1 cellular context compared by ENCODE assay signal in the genomic region with DNA sequence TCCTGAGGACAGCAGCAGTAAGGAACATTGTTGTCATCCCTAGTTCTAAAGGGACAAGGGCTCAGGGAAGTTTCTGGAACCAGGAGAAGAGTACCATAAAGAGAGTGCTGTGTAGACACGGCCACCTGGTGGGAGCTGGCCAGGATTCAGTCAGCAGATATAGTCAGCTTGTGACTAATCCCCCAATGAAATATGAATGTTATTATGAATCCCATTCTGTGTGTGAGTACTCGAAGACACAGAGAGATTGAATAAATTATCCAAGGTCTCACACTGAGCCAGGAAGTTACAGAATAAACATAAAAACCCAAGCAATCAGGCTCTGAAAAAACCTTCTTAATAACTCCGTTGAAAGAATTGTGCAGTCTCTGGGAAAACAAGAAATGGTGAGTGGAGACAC.
TF ChIP-seq lines count a peak whose summit lies in the region.

No MANE protein-coding gene starts in this region.

TF ChIP-seq in H1, 55 proteins besides CTCF, POLR2A, EP300 and RAD21:
- no peak for TF ChIP-seq SRF (IDR thresholded peaks at IDR 0.05; ENCODE audit: low read depth, low read length)
- no peak for TF ChIP-seq EGR1 (IDR thresholded peaks at IDR 0.05; ENCODE audit: borderline replicate concordance, low read depth, low read length)
- TF ChIP-seq MAFK (IDR thresholded peaks at IDR 0.05; ENCODE audit: low read depth, low read length): no peak
- TF ChIP-seq TBP (IDR thresholded peaks at IDR 0.05; ENCODE audit: low read depth, low read length): no peak
- no peak for TF ChIP-seq GABPA (IDR thresholded peaks at IDR 0.05; ENCODE audit: borderline replicate concordance, insufficient read depth, low read length)
- TF ChIP-seq, protein P1, sequence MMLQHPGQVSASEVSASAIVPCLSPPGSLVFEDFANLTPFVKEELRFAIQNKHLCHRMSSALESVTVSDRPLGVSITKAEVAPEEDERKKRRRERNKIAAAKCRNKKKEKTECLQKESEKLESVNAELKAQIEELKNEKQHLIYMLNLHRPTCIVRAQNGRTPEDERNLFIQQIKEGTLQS (IDR thresholded peaks at IDR 0.05; ENCODE audit: insufficient read depth, low read depth, low read length): no peak
- no peak for TF ChIP-seq CBX8 (IDR thresholded peaks at IDR 0.05; ENCODE audit: borderline replicate concordance, low read depth, low read length)
- TF ChIP-seq KDM5A (IDR thresholded peaks at IDR 0.05; ENCODE audit: low read length): no peak
- no peak for TF ChIP-seq RBBP5 (IDR thresholded peaks at IDR 0.05; ENCODE audit: borderline replicate concordance, low read depth, low read length)
- TF ChIP-seq NANOG (IDR thresholded peaks at IDR 0.05; ENCODE audit: insufficient read depth, low read depth, low read length, poor library complexity, severe bottlenecking): no peak
- TF ChIP-seq SIN3A (conservative IDR thresholded peaks at IDR 0.05 in 1 of 2, IDR thresholded peaks at IDR 0.05 in 1 of 2; ENCODE audit: low read depth in 1 of 2, low read length in 2 of 2): no peak
- TF ChIP-seq CREB1 (IDR thresholded peaks at IDR 0.05): no peak
- TF ChIP-seq ASH2L (IDR thresholded peaks at IDR 0.05; ENCODE audit: low read length): no peak
- TF ChIP-seq POU5F1 (IDR thresholded peaks at IDR 0.05; ENCODE audit: low read depth, low read length): no peak
- TF ChIP-seq, protein P2, sequence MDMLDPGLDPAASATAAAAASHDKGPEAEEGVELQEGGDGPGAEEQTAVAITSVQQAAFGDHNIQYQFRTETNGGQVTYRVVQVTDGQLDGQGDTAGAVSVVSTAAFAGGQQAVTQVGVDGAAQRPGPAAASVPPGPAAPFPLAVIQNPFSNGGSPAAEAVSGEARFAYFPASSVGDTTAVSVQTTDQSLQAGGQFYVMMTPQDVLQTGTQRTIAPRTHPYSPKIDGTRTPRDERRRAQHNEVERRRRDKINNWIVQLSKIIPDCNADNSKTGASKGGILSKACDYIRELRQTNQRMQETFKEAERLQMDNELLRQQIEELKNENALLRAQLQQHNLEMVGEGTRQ (IDR thresholded peaks at IDR 0.05; ENCODE audit: low read length): no peak
- TF ChIP-seq YY1 (IDR thresholded peaks at IDR 0.05; ENCODE audit: low read depth, low read length): no peak
- TF ChIP-seq BRCA1 (IDR thresholded peaks at IDR 0.05; ENCODE audit: low read depth, low read length): no peak
- TF ChIP-seq, protein P3, sequence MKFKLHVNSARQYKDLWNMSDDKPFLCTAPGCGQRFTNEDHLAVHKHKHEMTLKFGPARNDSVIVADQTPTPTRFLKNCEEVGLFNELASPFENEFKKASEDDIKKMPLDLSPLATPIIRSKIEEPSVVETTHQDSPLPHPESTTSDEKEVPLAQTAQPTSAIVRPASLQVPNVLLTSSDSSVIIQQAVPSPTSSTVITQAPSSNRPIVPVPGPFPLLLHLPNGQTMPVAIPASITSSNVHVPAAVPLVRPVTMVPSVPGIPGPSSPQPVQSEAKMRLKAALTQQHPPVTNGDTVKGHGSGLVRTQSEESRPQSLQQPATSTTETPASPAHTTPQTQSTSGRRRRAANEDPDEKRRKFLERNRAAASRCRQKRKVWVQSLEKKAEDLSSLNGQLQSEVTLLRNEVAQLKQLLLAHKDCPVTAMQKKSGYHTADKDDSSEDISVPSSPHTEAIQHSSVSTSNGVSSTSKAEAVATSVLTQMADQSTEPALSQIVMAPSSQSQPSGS (IDR thresholded peaks at IDR 0.05; ENCODE audit: low read length): no peak
- TF ChIP-seq, protein P4, sequence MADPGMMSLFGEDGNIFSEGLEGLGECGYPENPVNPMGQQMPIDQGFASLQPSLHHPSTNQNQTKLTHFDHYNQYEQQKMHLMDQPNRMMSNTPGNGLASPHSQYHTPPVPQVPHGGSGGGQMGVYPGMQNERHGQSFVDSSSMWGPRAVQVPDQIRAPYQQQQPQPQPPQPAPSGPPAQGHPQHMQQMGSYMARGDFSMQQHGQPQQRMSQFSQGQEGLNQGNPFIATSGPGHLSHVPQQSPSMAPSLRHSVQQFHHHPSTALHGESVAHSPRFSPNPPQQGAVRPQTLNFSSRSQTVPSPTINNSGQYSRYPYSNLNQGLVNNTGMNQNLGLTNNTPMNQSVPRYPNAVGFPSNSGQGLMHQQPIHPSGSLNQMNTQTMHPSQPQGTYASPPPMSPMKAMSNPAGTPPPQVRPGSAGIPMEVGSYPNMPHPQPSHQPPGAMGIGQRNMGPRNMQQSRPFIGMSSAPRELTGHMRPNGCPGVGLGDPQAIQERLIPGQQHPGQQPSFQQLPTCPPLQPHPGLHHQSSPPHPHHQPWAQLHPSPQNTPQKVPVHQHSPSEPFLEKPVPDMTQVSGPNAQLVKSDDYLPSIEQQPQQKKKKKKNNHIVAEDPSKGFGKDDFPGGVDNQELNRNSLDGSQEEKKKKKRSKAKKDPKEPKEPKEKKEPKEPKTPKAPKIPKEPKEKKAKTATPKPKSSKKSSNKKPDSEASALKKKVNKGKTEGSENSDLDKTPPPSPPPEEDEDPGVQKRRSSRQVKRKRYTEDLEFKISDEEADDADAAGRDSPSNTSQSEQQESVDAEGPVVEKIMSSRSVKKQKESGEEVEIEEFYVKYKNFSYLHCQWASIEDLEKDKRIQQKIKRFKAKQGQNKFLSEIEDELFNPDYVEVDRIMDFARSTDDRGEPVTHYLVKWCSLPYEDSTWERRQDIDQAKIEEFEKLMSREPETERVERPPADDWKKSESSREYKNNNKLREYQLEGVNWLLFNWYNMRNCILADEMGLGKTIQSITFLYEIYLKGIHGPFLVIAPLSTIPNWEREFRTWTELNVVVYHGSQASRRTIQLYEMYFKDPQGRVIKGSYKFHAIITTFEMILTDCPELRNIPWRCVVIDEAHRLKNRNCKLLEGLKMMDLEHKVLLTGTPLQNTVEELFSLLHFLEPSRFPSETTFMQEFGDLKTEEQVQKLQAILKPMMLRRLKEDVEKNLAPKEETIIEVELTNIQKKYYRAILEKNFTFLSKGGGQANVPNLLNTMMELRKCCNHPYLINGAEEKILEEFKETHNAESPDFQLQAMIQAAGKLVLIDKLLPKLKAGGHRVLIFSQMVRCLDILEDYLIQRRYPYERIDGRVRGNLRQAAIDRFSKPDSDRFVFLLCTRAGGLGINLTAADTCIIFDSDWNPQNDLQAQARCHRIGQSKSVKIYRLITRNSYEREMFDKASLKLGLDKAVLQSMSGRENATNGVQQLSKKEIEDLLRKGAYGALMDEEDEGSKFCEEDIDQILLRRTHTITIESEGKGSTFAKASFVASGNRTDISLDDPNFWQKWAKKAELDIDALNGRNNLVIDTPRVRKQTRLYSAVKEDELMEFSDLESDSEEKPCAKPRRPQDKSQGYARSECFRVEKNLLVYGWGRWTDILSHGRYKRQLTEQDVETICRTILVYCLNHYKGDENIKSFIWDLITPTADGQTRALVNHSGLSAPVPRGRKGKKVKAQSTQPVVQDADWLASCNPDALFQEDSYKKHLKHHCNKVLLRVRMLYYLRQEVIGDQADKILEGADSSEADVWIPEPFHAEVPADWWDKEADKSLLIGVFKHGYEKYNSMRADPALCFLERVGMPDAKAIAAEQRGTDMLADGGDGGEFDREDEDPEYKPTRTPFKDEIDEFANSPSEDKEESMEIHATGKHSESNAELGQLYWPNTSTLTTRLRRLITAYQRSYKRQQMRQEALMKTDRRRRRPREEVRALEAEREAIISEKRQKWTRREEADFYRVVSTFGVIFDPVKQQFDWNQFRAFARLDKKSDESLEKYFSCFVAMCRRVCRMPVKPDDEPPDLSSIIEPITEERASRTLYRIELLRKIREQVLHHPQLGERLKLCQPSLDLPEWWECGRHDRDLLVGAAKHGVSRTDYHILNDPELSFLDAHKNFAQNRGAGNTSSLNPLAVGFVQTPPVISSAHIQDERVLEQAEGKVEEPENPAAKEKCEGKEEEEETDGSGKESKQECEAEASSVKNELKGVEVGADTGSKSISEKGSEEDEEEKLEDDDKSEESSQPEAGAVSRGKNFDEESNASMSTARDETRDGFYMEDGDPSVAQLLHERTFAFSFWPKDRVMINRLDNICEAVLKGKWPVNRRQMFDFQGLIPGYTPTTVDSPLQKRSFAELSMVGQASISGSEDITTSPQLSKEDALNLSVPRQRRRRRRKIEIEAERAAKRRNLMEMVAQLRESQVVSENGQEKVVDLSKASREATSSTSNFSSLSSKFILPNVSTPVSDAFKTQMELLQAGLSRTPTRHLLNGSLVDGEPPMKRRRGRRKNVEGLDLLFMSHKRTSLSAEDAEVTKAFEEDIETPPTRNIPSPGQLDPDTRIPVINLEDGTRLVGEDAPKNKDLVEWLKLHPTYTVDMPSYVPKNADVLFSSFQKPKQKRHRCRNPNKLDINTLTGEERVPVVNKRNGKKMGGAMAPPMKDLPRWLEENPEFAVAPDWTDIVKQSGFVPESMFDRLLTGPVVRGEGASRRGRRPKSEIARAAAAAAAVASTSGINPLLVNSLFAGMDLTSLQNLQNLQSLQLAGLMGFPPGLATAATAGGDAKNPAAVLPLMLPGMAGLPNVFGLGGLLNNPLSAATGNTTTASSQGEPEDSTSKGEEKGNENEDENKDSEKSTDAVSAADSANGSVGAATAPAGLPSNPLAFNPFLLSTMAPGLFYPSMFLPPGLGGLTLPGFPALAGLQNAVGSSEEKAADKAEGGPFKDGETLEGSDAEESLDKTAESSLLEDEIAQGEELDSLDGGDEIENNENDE (IDR thresholded peaks at IDR 0.05; ENCODE audit: insufficient replicate concordance, low read length): no peak
